ENCODE assay signal across 20 cellular contexts in genomic region chr6:69936674-69937363, GRCh38.
DNase-seq lines count a peak whose midpoint lies in the region; ATAC-seq and TF ChIP-seq lines count a peak whose summit lies in the region.
"Had no signal": no experiment of that assay in that cellular context is flagged by ENCODE, and none has a peak within 500 bp of the region (broad histone marks: within the 10 kb centered on the region; RNA-seq: fewer than 3 reads in every experiment).

No MANE protein-coding gene starts in this region.

- intact Hi-C loops in Right ventricle myocardium inferior (cut with DNase I): no loop called here

- H3K4me3 ChIP-seq in right atrium auricular region: no peak overlapping the region
- H3K4me3 ChIP-seq: A549, coronary artery, transverse colon had no signal

- H3K27ac ChIP-seq in right atrium auricular region: peak overlapping the region in 1 of 2 donors; percentile 53
- H3K27ac ChIP-seq: A549, foreskin keratinocyte, transverse colon had no signal

- peak; percentile 90 for ATAC-seq in Right ventricle myocardium inferior
- ATAC-seq in GM19463 (IDR thresholded peaks at IDR 0.05; ENCODE audit: unreplicated experiment): no peak
- ATAC-seq: A549; foreskin keratinocyte; naive thymus-derived CD8-positive, alpha-beta T cell; Panc1 had no signal

- H3K4me1 ChIP-seq in right atrium auricular region: no peaks in the 10 kb centered on the region
- H3K4me1 ChIP-seq: A549, foreskin keratinocyte, transverse colon had no signal

- no peaks in the 10 kb centered on the region for H3K9me3 ChIP-seq in right atrium auricular region
- H3K9me3 ChIP-seq: A549, transverse colon had no signal

- CTCF ChIA-PET in GM10248 (lab: Yijun Ruan, JAX): interaction anchor here (1.0 to 2.2 kb wide), 2 partner anchors 11 to 38 kb away, joined by 3 to 8 read pairs; no protein-coding TSS in a partner anchor

- DNase-seq in Right ventricle myocardium inferior (ENCODE audit: missing footprints): no peak
- no peak for DNase-seq in right atrium auricular region (ENCODE audit: low spot score)
- DNase-seq in cerebellar cortex (ENCODE audit: low spot score): peak; percentile 78
- peak; percentile 76 for DNase-seq in islet precursor cell
- DNase-seq in LoVo (ENCODE audit: low spot score): no peak
- DNase-seq in GM10248 (ENCODE audit: extremely low spot score): no peak
- no peak for DNase-seq in NCI-H345 treated with DMSO at 0.1 percent for 48 hours (lab: John Stamatoyannopoulos, UW; ENCODE audit: unreplicated experiment)
- DNase-seq: activated CD4-positive, alpha-beta T cell treated with anti-CD3 and anti-CD28 coated beads, Interleukin-2, amount 50 U/mL, for 4 hours; activated naive CD4-positive, alpha-beta T cell; kidney; MV-4-11; naive thymus-derived CD8-positive, alpha-beta T cell; NCI-H510A; small intestine; transverse colon had no signal

- no peaks in the 10 kb centered on the region for H3K36me3 ChIP-seq in right atrium auricular region
- H3K36me3 ChIP-seq: transverse colon had no signal

- TF ChIP-seq CTCF in right atrium auricular region (IDR thresholded peaks at IDR 0.05): no peak
- TF ChIP-seq CTCF in GM10248 (IDR thresholded peaks at IDR 0.05; ENCODE audit: control extremely low read depth, extremely low read depth, low read depth, missing control alignments): no peak

- no peaks in the 10 kb centered on the region for H3K27me3 ChIP-seq in right atrium auricular region
- H3K27me3 ChIP-seq: transverse colon had no signal

- POLR2A ChIA-PET in GM10248 (lab: Yijun Ruan, JAX): no interaction called here

Comparison
In these comparisons a context has a peak if more than half of its experiments do, and no peak if none do; other contexts are left out.
1. DNase-seq: peak in cerebellar cortex (single experiment) and islet precursor cell (single experiment); none in Right ventricle myocardium inferior (single experiment), right atrium auricular region (single experiment), LoVo (single experiment), GM10248 (single experiment) and NCI-H345 treated with DMSO at 0.1 percent for 48 hours (single experiment).